Comparison of ENCODE assay signal across 8 cellular contexts in genomic region chr7:80060218-80060806, GRCh38.
DNase-seq lines count a peak whose midpoint lies in the region; ATAC-seq and TF ChIP-seq lines count a peak whose summit lies in the region.

No MANE protein-coding gene starts in this region.

- no peak overlapping the region for H3K27ac Mint-ChIP-seq in activated T-cell treated with anti-CD3 and anti-CD28 coated beads, Interleukin-2, amount 50 U/mL, for 72 hours

- ATAC-seq in activated T-cell treated with anti-CD3 and anti-CD28 coated beads, Interleukin-2, amount 50 U/mL, for 72 hours (replicated peaks in 1 of 2) = no peak
- ATAC-seq in left colon = no peak

- H3K36me3 Mint-ChIP-seq in activated T-cell treated with anti-CD3 and anti-CD28 coated beads, Interleukin-2, amount 50 U/mL, for 72 hours (ENCODE audit: insufficient read depth in 2 of 2) = peaks cover 0 to 2% of the 10 kb centered on the region in 2 donors

- intact Hi-C loops in left colon (cut with DNase I, micrococcal nuclease) = loop anchor here in 1 of 2 donors (10.0 kb wide), 1 partner anchor 334 kb away; no protein-coding TSS in a partner anchor

- H3K36me3 ChIP-seq in KMS-11 (ENCODE audit: insufficient read depth) (no peaks in the 10 kb centered on the region), Peyer's patch (no peaks in the 10 kb centered on the region)

- no peaks in the 10 kb centered on the region for H3K4me1 Mint-ChIP-seq in activated T-cell treated with anti-CD3 and anti-CD28 coated beads, Interleukin-2, amount 50 U/mL, for 72 hours (ENCODE audit: low read depth)

- H3K27ac ChIP-seq in KMS-11 = no peak overlapping the region
- no peak overlapping the region for H3K27ac ChIP-seq in Peyer's patch

- H3K79me2 ChIP-seq in KMS-11 (ENCODE audit: insufficient read depth, low read depth) = no peaks in the 10 kb centered on the region

- no peaks in the 10 kb centered on the region for H4K20me1 ChIP-seq in KMS-11 (ENCODE audit: insufficient read depth)

- H3K27me3 Mint-ChIP-seq in activated T-cell treated with anti-CD3 and anti-CD28 coated beads, Interleukin-2, amount 50 U/mL, for 72 hours (ENCODE audit: low read depth) = peaks cover 8% of the 10 kb centered on the region

- H3K4me3 ChIP-seq in KMS-11 (IDR thresholded peaks at IDR 0.05; ENCODE audit: insufficient read depth, low read depth, low read length) (no peak overlapping the region), Peyer's patch (no peak overlapping the region)

- no peaks in the 10 kb centered on the region for H3K27me3 ChIP-seq in KMS-11 (ENCODE audit: insufficient read depth, low read depth)
- no peaks in the 10 kb centered on the region for H3K27me3 ChIP-seq in Peyer's patch

- no peak overlapping the region for H2AFZ ChIP-seq in KMS-11 (ENCODE audit: low read depth)

- H3K9me3 ChIP-seq in Peyer's patch = no peaks in the 10 kb centered on the region

- no peak overlapping the region for H3K4me3 Mint-ChIP-seq in activated T-cell treated with anti-CD3 and anti-CD28 coated beads, Interleukin-2, amount 50 U/mL, for 72 hours

- H3K9ac ChIP-seq in KMS-11 = no peak overlapping the region

- H3K4me2 ChIP-seq in KMS-11 = no peak overlapping the region

- DNase-seq in GM03348 (ENCODE audit: low spot score) = peak; percentile 42
- no peak for DNase-seq in Peyer's patch
- peak; percentile 68 for DNase-seq in fibroblast of gingiva (ENCODE audit: low read depth)
- peak; percentile 50 for DNase-seq in putamen (ENCODE audit: low spot score)
- DNase-seq in activated T-cell treated with anti-CD3 and anti-CD28 coated beads, Interleukin-2, amount 50 U/mL, for 72 hours = no peak
- DNase-seq in left colon = no peak
- DNase-seq in NK-92 (lab: John Stamatoyannopoulos, UW; ENCODE audit: unreplicated experiment) = no peak

- H3K4me1 ChIP-seq in KMS-11 (ENCODE audit: low read depth, poor library complexity, severe bottlenecking) = no peaks in the 10 kb centered on the region
- no peaks in the 10 kb centered on the region for H3K4me1 ChIP-seq in Peyer's patch

- H3K9me3 Mint-ChIP-seq in activated T-cell treated with anti-CD3 and anti-CD28 coated beads, Interleukin-2, amount 50 U/mL, for 72 hours = peaks cover under 1 to 3% of the 10 kb centered on the region in 2 donors

- no peak for TF ChIP-seq POLR2A in Peyer's patch (IDR thresholded peaks at IDR 0.05)

- TF ChIP-seq CTCF in KMS-11 (conservative IDR thresholded peaks at IDR 0.05; ENCODE audit: low read depth, low read length) (peak; percentile 83), Peyer's patch (IDR thresholded peaks at IDR 0.05) (peak in 5 of 6 experiments; percentile 22 to 55 (median 51))

Comparison
In these comparisons a context has a peak if more than half of its experiments do, and no peak if none do; other contexts are left out.
1. DNase-seq: peak in GM03348 (single experiment), fibroblast of gingiva (single experiment) and putamen (single experiment); none in Peyer's patch (0 of 3), activated T-cell treated with anti-CD3 and anti-CD28 coated beads, Interleukin-2, amount 50 U/mL, for 72 hours (0 of 2), left colon (0 of 2) and NK-92 (single experiment).